Comparison of ENCODE assay signal across 10 cellular contexts in the genomic region with DNA sequence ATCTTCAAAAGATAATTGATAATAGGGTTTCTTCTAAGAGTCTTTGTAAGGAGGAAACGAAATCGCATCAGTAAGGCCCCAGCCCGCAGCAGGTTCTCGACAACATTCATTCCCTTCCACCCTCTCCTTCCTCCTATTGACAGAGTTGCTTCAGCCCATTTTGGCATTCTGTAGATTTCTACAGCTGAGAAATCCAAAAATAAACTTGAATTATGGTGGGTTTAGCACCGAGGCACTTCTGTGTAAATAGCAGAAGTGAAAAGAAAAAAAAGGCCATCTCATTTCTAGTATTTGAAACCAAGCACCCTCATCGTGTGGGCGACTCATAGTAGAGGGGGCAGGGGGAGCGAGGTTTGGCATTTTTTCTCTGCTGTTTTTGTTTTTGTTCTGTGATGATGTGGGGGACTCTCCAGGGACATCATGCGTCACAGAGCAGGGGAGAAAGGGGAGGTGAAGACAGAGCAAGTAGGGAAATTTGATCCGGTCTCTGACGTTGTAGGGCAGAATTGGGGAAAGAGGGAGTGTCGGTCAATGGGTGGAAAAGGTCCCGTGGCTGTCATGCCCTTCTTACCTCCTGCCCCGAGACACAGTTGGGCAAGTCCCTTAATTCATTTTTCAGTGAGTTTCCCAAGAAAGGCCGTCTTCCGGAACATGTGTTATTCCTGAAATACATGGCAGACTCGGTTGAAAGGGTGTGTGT. TPM values are rescaled to one million over a fixed set of nuclear protein-coding genes. Genes with fewer than 3 reads are reported as not detected.
DNase-seq lines count a peak whose midpoint lies in the region; ATAC-seq, FAIRE-seq and TF ChIP-seq lines count a peak whose summit lies in the region.
"Had no signal": no experiment of that assay in that cellular context is flagged by ENCODE, and none has a peak within 500 bp of the region (broad histone marks: within the 10 kb centered on the region; RNA-seq: fewer than 3 reads in every experiment).

No MANE protein-coding gene starts in this region.

- CTCF ChIA-PET in T-cell (lab: Charles Lee): no interaction called here

- DNase-seq in GM18507 (ENCODE audit: extremely low spot score, insufficient read length, low read depth) (peak; percentile 49), T-cell (peak in 33 of 34 experiments; percentile 32 to 89 (median 71)), sciatic nerve (ENCODE audit: low spot score) (peak; percentile 79), NCI-H526 treated with DMSO at 0.1 percent for 48 hours (lab: John Stamatoyannopoulos, UW) (no peak), ureter (ENCODE audit: low spot score) (no peak), left lung (no peak)
- peak in 1 of 2 donors; percentile 70 for DNase-seq in central memory CD8-positive, alpha-beta T cell (ENCODE audit: low spot score in 2 of 2)

- H3K4me1 Mint-ChIP-seq in T-cell: peaks cover 94 to 99% (median 99%) of the 10 kb centered on the region in 3 donors
- peaks cover 58% of the 10 kb centered on the region for H3K4me1 Mint-ChIP-seq in central memory CD8-positive, alpha-beta T cell

- ATAC-seq in HG02870 (IDR thresholded peaks at IDR 0.05; ENCODE audit: unreplicated experiment): peak; percentile 54
- peak; percentile 36 to 74 (median 42) for ATAC-seq in T-cell (replicated peaks in 1 of 4)
- ATAC-seq in central memory CD8-positive, alpha-beta T cell (replicated peaks; ENCODE audit: extremely low read depth, poor library complexity, severe bottlenecking): peak; percentile 79
- ATAC-seq in sciatic nerve: peak; percentile 95
- ATAC-seq in left lung: no peak
- ATAC-seq: HCT116 had no signal

- no peaks in the 10 kb centered on the region for H3K9me3 Mint-ChIP-seq in T-cell
- H3K9me3 Mint-ChIP-seq in central memory CD8-positive, alpha-beta T cell: no peaks in the 10 kb centered on the region

- peak overlapping the region; percentile 99 to 100 for H3K27ac Mint-ChIP-seq in T-cell
- H3K27ac Mint-ChIP-seq in central memory CD8-positive, alpha-beta T cell (ENCODE audit: low read depth): peak overlapping the region; percentile 96

- no peaks in the 10 kb centered on the region for H3K9me3 ChIP-seq in left lung

- TF ChIP-seq CTCF in left lung (IDR thresholded peaks at IDR 0.05): no peak

- H3K4me1 ChIP-seq in left lung: no peaks in the 10 kb centered on the region

- peaks cover 3% of the 10 kb centered on the region for H3K36me3 Mint-ChIP-seq in T-cell
- peaks cover 12% of the 10 kb centered on the region for H3K36me3 Mint-ChIP-seq in central memory CD8-positive, alpha-beta T cell (ENCODE audit: insufficient read depth)

- no peak overlapping the region for H3K4me3 ChIP-seq in left lung

- peak overlapping the region; percentile 72 to 77 (median 73) for H3K4me3 Mint-ChIP-seq in T-cell
- peak overlapping the region; percentile 71 for H3K4me3 Mint-ChIP-seq in central memory CD8-positive, alpha-beta T cell

- peak; percentile 99 for FAIRE-seq in GM18507 (lab: Jason Lieb, UNC)
- FAIRE-seq: endothelial cell of umbilical vein had no signal

- H3K27me3 Mint-ChIP-seq in T-cell: no peaks in the 10 kb centered on the region
- no peaks in the 10 kb centered on the region for H3K27me3 Mint-ChIP-seq in central memory CD8-positive, alpha-beta T cell

- POLR2A ChIA-PET in T-cell (lab: Charles Lee): interaction anchor here in 1 of 2 donors (1.9 kb wide), 1 partner anchor 36 kb away, joined by 9 read pairs; no protein-coding TSS in a partner anchor

- H3K27ac ChIP-seq in left lung: peak overlapping the region in 1 of 2 donors; percentile 35

- intact Hi-C loops in sciatic nerve (cut with DNase I): no loop called here
- intact Hi-C loops in left lung (cut with DNase I): no loop called here

- H3K36me3 ChIP-seq in left lung: no peaks in the 10 kb centered on the region

- H3K27me3 ChIP-seq in left lung: no peaks in the 10 kb centered on the region

RNA-seq across cellular contexts. Expression of a gene that starts 33.8 kb away (rescaled TPM):
- total RNA-seq in T-cell (100 to 1,000 TPM; 173 to 438 (median 340) TPM), sciatic nerve (1.4 TPM), ureter (0.57 TPM), left lung (1 to 10 TPM in 1 of 2 donors, under 1 TPM in 1; 0.35 to 1.6 TPM)
- total RNA-seq: endothelial cell of umbilical vein had no signal

RNA-seq across cellular contexts. Expression of a gene that starts 48.5 kb away (rescaled TPM):
- 10 to 100 TPM; 72.6 to 80.8 (median 75.8) TPM for total RNA-seq in T-cell
- total RNA-seq in sciatic nerve: 115 TPM
- 117 TPM for total RNA-seq in ureter
- 10 to 100 TPM; 83.9 to 87.6 TPM for total RNA-seq in left lung

Comparison
In these comparisons a context has a peak if more than half of its experiments do, and no peak if none do; other contexts are left out.
1. DNase-seq: peak in GM18507 (single experiment), T-cell (33 of 34) and sciatic nerve (single experiment); none in NCI-H526 treated with DMSO at 0.1 percent for 48 hours (single experiment), ureter (single experiment) and left lung (0 of 2).
2. RNA of a gene that starts 33.8 kb away (total RNA-seq): 173 to 438 TPM in T-cell; 0.35 to 1.6 TPM in left lung, 1.4 TPM in sciatic nerve (single experiment) and 0.57 TPM in ureter (single experiment); every median in the first group is over 10 times any median in the second.